13 cellular contexts compared by ENCODE assay signal in genomic region chr4:88012652-88013051, GRCh38. TPM values are rescaled to one million over a fixed set of nuclear protein-coding genes. Genes with fewer than 3 reads are reported as not detected.
DNase-seq lines count a peak whose midpoint lies in the region; ATAC-seq and TF ChIP-seq lines count a peak whose summit lies in the region.
"Had no signal": no experiment of that assay in that cellular context is flagged by ENCODE, and none has a peak within 500 bp of the region (broad histone marks: within the 10 kb centered on the region; RNA-seq: fewer than 3 reads in every experiment).

No MANE protein-coding gene starts in this region.

- no peak for TF ChIP-seq EP300 in SK-N-SH (IDR thresholded peaks at IDR 0.05; ENCODE audit: borderline replicate concordance in 1 of 2, low read depth in 1 of 2, low read length in 1 of 2)

- H3K9me2 ChIP-seq in SK-N-SH, result no peaks in the 10 kb centered on the region

- H3K4me3 ChIP-seq in coronary artery (peak overlapping the region; percentile 6), SK-N-SH (ENCODE audit: low read depth in 2 of 2, low read length in 1 of 2) (no peak overlapping the region)

- H3K9ac ChIP-seq in SK-N-SH, result no peak overlapping the region

- no peaks in the 10 kb centered on the region for H3K27me3 ChIP-seq in SK-N-SH (ENCODE audit: insufficient read depth)

- peaks cover 12 to 18% of the 10 kb centered on the region in 2 experiments for H3K4me1 ChIP-seq in SK-N-SH (ENCODE audit: control insufficient read depth in 1 of 2, insufficient read depth in 2 of 2, low read depth in 1 of 2, low read length in 1 of 2)

- peaks cover 32% of the 10 kb centered on the region for H3F3A ChIP-seq in SK-N-SH (replicated peaks; ENCODE audit: insufficient read depth)

- ATAC-seq in GM18498 (IDR thresholded peaks at IDR 0.05; ENCODE audit: unreplicated experiment) (peak; percentile 57), GM21723 (IDR thresholded peaks at IDR 0.05; ENCODE audit: unreplicated experiment) (peak; percentile 45), HG03558 (IDR thresholded peaks at IDR 0.05; ENCODE audit: extremely low read depth, unreplicated experiment) (peak; percentile 36)

- H3K27ac ChIP-seq in coronary artery (peak overlapping the region; percentile 78 to 99), SK-N-SH (ENCODE audit: low read depth in 2 of 2, low read length in 1 of 2) (no peak overlapping the region)

- H3K4me2 ChIP-seq in SK-N-SH, result no peak overlapping the region

- TF ChIP-seq RAD21 in SK-N-SH (IDR thresholded peaks at IDR 0.05; ENCODE audit: low read length), result no peak

- no peaks in the 10 kb centered on the region for H3K36me3 ChIP-seq in SK-N-SH (replicated peaks in 1 of 2; ENCODE audit: control insufficient read depth in 1 of 2, insufficient read depth in 2 of 2, low read length in 1 of 2)

- no peaks in the 10 kb centered on the region for H3K36me3 Mint-ChIP-seq in osteocyte (ENCODE audit: unreplicated experiment)

- H3K79me2 ChIP-seq in SK-N-SH (ENCODE audit: insufficient read depth), result peaks cover 96% of the 10 kb centered on the region

- no peak overlapping the region for H3K27ac Mint-ChIP-seq in osteocyte (ENCODE audit: unreplicated experiment)
- H3K27ac Mint-ChIP-seq: CD4-positive, alpha-beta T cell had no signal

- DNase-seq in coronary artery (ENCODE audit: low spot score) (no peak), SK-N-SH (no peak), osteocyte (ENCODE audit: extremely low spot score, unreplicated experiment) (no peak), occipital lobe (lab: John Stamatoyannopoulos, UW) (no peak)
- no peak for DNase-seq in activated CD4-positive, alpha-beta T cell treated with anti-CD3 and anti-CD28 coated beads for 4 hours
- DNase-seq: CD4-positive, alpha-beta T cell; HFFc6; mesenchymal stem cell; NCI-H748 treated with DMSO at 0.1 percent for 48 hours had no signal

- H3K27me3 Mint-ChIP-seq in osteocyte (ENCODE audit: unreplicated experiment), result no peaks in the 10 kb centered on the region
- H3K27me3 Mint-ChIP-seq: CD4-positive, alpha-beta T cell had no signal

- H4K20me1 ChIP-seq in SK-N-SH (ENCODE audit: insufficient read depth), result peaks cover 69% of the 10 kb centered on the region

- H3K9me3 ChIP-seq in SK-N-SH, result no peaks in the 10 kb centered on the region

- 96% methylated on average over 4 of the region's 4 CpGs for WGBS in SK-N-SH (ENCODE audit: low lambda C conversion rate)

- no peak for TF ChIP-seq CTCF in coronary artery (IDR thresholded peaks at IDR 0.05)
- no peak for TF ChIP-seq CTCF in SK-N-SH (IDR thresholded peaks at IDR 0.05)
- no peak for TF ChIP-seq CTCF in osteocyte (IDR thresholded peaks at IDR 0.05)

- H3K4me1 Mint-ChIP-seq in osteocyte (ENCODE audit: unreplicated experiment), result peaks cover 54% of the 10 kb centered on the region

- no peak overlapping the region for H3K4me3 Mint-ChIP-seq in osteocyte (ENCODE audit: unreplicated experiment)
- H3K4me3 Mint-ChIP-seq: CD4-positive, alpha-beta T cell had no signal

- POLR2A ChIA-PET in SK-N-SH (lab: Yijun Ruan, JAX), result no interaction called here

- CTCF ChIA-PET in SK-N-SH (lab: Yijun Ruan, JAX), result no interaction called here

- H2AFZ ChIP-seq in SK-N-SH (ENCODE audit: low read depth), result no peak overlapping the region

- H3K9me3 Mint-ChIP-seq in osteocyte (ENCODE audit: unreplicated experiment), result no peaks in the 10 kb centered on the region
- H3K9me3 Mint-ChIP-seq: CD4-positive, alpha-beta T cell; HFFc6 had no signal

TF ChIP-seq in SK-N-SH, 30 proteins besides CTCF, POLR2A, EP300 and RAD21:
- TF ChIP-seq ZBTB33 (IDR thresholded peaks at IDR 0.05; ENCODE audit: borderline replicate concordance, low read depth) (no peak), FOXJ3 (CRISPR knock-in tag; IDR thresholded peaks at IDR 0.05) (no peak), SMC3 (IDR thresholded peaks at IDR 0.05; ENCODE audit: low read depth, low read length) (no peak)
TF ChIP-seq in SK-N-SH: peak in this region for 0.

RNA-seq across cellular contexts. Expression of gene PKD2, which starts 5.2 kb away (rescaled TPM):
- polyA plus RNA-seq in SK-N-SH (2012; rRNA removed), result 44.6 and 52.0 TPM in 2 replicates
- polyA plus RNA-seq in SK-N-SH (2012; cell fraction: cytosol; rRNA removed), result 62.8 and 76.7 TPM in 2 replicates
- 39.4 and 67.2 TPM in 2 replicates for polyA plus RNA-seq in SK-N-SH (2012; cell fraction: nucleus; rRNA removed)
- total RNA-seq in osteocyte (54.2 and 54.7 TPM in 2 replicates), occipital lobe (59.9 TPM)

RNA-seq across cellular contexts. Expression of gene SPP1, which starts 37.1 kb away (rescaled TPM):
- 0.82 and 1.3 TPM in 2 replicates for polyA plus RNA-seq in SK-N-SH (2012; rRNA removed)
- polyA plus RNA-seq in SK-N-SH (2012; cell fraction: cytosol; rRNA removed), result 0.81 and 1.1 TPM in 2 replicates
- polyA plus RNA-seq in SK-N-SH (2012; cell fraction: nucleus; rRNA removed), result 2.5 and 3.9 TPM in 2 replicates
- total RNA-seq in osteocyte (5.6 and 6.5 TPM in 2 replicates), occipital lobe (190 TPM)
- total RNA-seq: activated CD8-positive, alpha-beta memory T cell treated with anti-CD3 and anti-CD28 coated beads for 36 hours; CD4-positive, alpha-beta T cell had no signal

Comparison
In these comparisons a context has a peak if more than half of its experiments do, and no peak if none do; other contexts are left out.
1. H3K27ac ChIP-seq: peak in coronary artery (2 of 2); none in SK-N-SH (0 of 2).
2. RNA of gene SPP1, which starts 37.1 kb away (total RNA-seq): 190 TPM in occipital lobe (single experiment); 5.6 to 6.5 TPM in osteocyte; every median in the first group is over 10 times any median in the second.
3. Peak in every context shown above with its lines, with median percentiles within 50 percentile points of each other: ATAC-seq.